In genomic region chr10:112376578-112376855, GRCh38 we compare ENCODE assay signal across 8 cellular contexts. TPM values are rescaled to one million over a fixed set of nuclear protein-coding genes. Genes with fewer than 3 reads are reported as not detected.
DNase-seq lines count a peak whose midpoint lies in the region; ATAC-seq, FAIRE-seq and TF ChIP-seq lines count a peak whose summit lies in the region.

No MANE protein-coding gene starts in this region.

- DNase-seq in GM12891 (ENCODE audit: insufficient read length, low spot score), result no peak
- no peak for DNase-seq in PC-9
- DNase-seq in kidney, result no peak
- no peak for DNase-seq in uterus
- no peak for DNase-seq in stimulated activated CD4-positive, alpha-beta T cell treated with anti-CD3 and anti-CD28 coated beads, Interleukin-12 subunit alpha, Interleukin-12 subunit beta, amount 100 ng/mL, for 4 hours
- DNase-seq in stimulated activated naive CD4-positive, alpha-beta T cell treated with Interleukin-2 at 50 U/mL for 16 hours (lab: John Stamatoyannopoulos, UW), result no peak
- no peak for DNase-seq in stimulated activated CD4-positive, alpha-beta T cell treated with anti-CD3 and anti-CD28 coated beads, Interleukin-2, amount 100 ng/mL, for 24 hours

- TF ChIP-seq POLR2A in GM12891 (IDR thresholded peaks at IDR 0.05; ENCODE audit: low read depth, low read length) (no peak), uterus (IDR thresholded peaks at IDR 0.05) (no peak)

- TF ChIP-seq CTCF in PC-9 (conservative IDR thresholded peaks at IDR 0.05) (no peak), kidney (IDR thresholded peaks at IDR 0.05; ENCODE audit: borderline replicate concordance, extremely low read depth, insufficient read depth) (no peak), uterus (IDR thresholded peaks at IDR 0.05) (no peak)

- ATAC-seq in GM21786 (IDR thresholded peaks at IDR 0.05; ENCODE audit: unreplicated experiment), result peak; percentile 19

- no peaks in the 10 kb centered on the region for H4K20me1 ChIP-seq in PC-9 (ENCODE audit: insufficient read depth)

- peak overlapping the region; percentile 83 for H2AFZ ChIP-seq in PC-9

- peaks cover 65% of the 10 kb centered on the region for H3K4me1 ChIP-seq in PC-9 (replicated peaks; ENCODE audit: insufficient read depth)
- peaks cover 0 to 6% of the 10 kb centered on the region in 2 donors for H3K4me1 ChIP-seq in kidney (ENCODE audit: control insufficient read depth in 1 of 2, insufficient read depth in 1 of 2, low read depth in 1 of 2, low read length in 2 of 2)
- H3K4me1 ChIP-seq in uterus, result no peaks in the 10 kb centered on the region

- intact Hi-C loops in PC-9 (cut with micrococcal nuclease; ENCODE audit: unreplicated experiment), result no loop called here
- intact Hi-C loops in kidney (cut with DNase I), result no loop called here
- intact Hi-C loops in uterus (cut with DNase I; ENCODE audit: low total_unique reads), result no loop called here

- peaks cover 39% of the 10 kb centered on the region for H3K79me2 ChIP-seq in PC-9 (ENCODE audit: low read depth)

- BruUV-seq in PC-9 (replicated peaks; lab: Mats Ljungman, UMichigan), result no TSS peak

- peak overlapping the region in 1 of 2 donors; percentile 62 for H3K9ac ChIP-seq in kidney (ENCODE audit: low read length in 2 of 2)

- H3K27ac ChIP-seq in PC-9 (peak overlapping the region; percentile 92), kidney (ENCODE audit: low read depth in 2 of 2, low read length in 2 of 2) (peak overlapping the region; percentile 52 to 60), uterus (peak overlapping the region; percentile 63 to 69)

- FAIRE-seq in GM12891 (lab: Jason Lieb, UNC) (peak; percentile 69), kidney (lab: Jason Lieb, UNC) (no peak)

- POLR2A ChIA-PET in PC-9 (lab: Charles Lee; ENCODE audit: unreplicated experiment), result no interaction called here

- H3K4me2 ChIP-seq in PC-9, result peak overlapping the region; percentile 98

- H3K4me3 ChIP-seq in PC-9, result peak overlapping the region; percentile 81
- H3K4me3 ChIP-seq in kidney (ENCODE audit: low read length in 2 of 2), result peak overlapping the region; percentile 39 to 57
- peak overlapping the region; percentile 19 to 29 for H3K4me3 ChIP-seq in uterus

- H3K36me3 ChIP-seq in PC-9 (ENCODE audit: low read depth), result peaks cover 4% of the 10 kb centered on the region; the same call in 1 of the 2 replicates
- H3K36me3 ChIP-seq in kidney (ENCODE audit: control insufficient read depth in 1 of 2, insufficient read depth in 2 of 2, low read length in 2 of 2), result no peaks in the 10 kb centered on the region
- no peaks in the 10 kb centered on the region for H3K36me3 ChIP-seq in uterus

- H3K27me3 ChIP-seq in PC-9 (ENCODE audit: insufficient read depth, low read depth) (no peaks in the 10 kb centered on the region), uterus (no peaks in the 10 kb centered on the region)

- CTCF ChIA-PET in PC-9 (lab: Charles Lee), result no interaction called here

- H3K9me3 ChIP-seq in PC-9 (ENCODE audit: insufficient read depth, low read depth) (no peaks in the 10 kb centered on the region), kidney (ENCODE audit: control insufficient read depth in 1 of 2, low read length in 2 of 2) (no peaks in the 10 kb centered on the region), uterus (no peaks in the 10 kb centered on the region)

- peaks cover 29% of the 10 kb centered on the region for H3F3A ChIP-seq in PC-9 (ENCODE audit: insufficient read depth, low read depth)

- H3K9me2 ChIP-seq in PC-9 (ENCODE audit: insufficient read depth), result no peaks in the 10 kb centered on the region

TF ChIP-seq in GM12891, 5 proteins besides CTCF, POLR2A, EP300 and RAD21:
- TF ChIP-seq SPI1 (IDR thresholded peaks at IDR 0.05; ENCODE audit: low read depth, low read length), result no peak
- TF ChIP-seq TAF1 (IDR thresholded peaks at IDR 0.05; ENCODE audit: low read depth, low read length), result no peak
- no peak for TF ChIP-seq POU2F2 (IDR thresholded peaks at IDR 0.05; ENCODE audit: low read depth, low read length)
- no peak for TF ChIP-seq PAX5 (IDR thresholded peaks at IDR 0.05; ENCODE audit: insufficient read depth, low read length, severe bottlenecking)
- no peak for TF ChIP-seq POLR2AphosphoS5 (IDR thresholded peaks at IDR 0.05; ENCODE audit: low read depth, low read length)

RNA-seq across cellular contexts. Expression of gene ACSL5, which starts 2.6 kb away (rescaled TPM):
- polyA plus RNA-seq in GM12891 (2012; ENCODE audit: low read depth, missing spikeins), result 23.6 TPM
- total RNA-seq in PC-9 (2021), result 11.7 and 21.4 TPM in 2 replicates
- total RNA-seq in kidney, result 21.8 TPM
- polyA plus RNA-seq in kidney (ENCODE audit: insufficient read depth, low read depth, low replicate concordance), result 5.6 TPM
- total RNA-seq in uterus, result 10 to 100 TPM in 3 of 4 donors, 1 to 10 TPM in 1; 7.4 to 30.6 (median 11.9) TPM

Comparison
In these comparisons a context has a peak if more than half of its experiments do, and no peak if none do; other contexts are left out.
1. H3K4me3 ChIP-seq: peak in every context shown above with its lines; median percentile 81 in PC-9; 48 in kidney; 24 in uterus.